Comparison of ENCODE assay signal across 8 cellular contexts in the genomic region with DNA sequence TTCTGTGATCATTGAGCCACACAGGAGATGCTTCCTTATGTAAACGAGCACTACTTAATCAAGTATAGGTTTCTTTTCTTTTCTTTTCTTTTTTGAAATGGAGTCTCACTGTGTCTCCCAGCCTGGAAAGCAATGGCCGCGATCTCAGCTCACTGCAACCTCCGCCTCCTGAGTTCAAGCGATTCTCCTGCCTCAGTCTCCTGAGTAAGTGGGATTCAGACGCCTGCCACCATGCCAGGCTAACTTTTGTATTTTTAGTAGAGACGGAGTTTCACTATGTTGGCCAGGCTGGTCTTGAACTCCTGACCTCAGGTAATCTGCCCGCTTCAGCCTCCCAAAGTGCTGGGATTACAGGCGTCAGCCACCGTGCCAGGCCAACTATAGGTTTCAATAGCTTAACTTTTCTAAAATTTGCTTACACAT. TPM values are rescaled to one million over a fixed set of nuclear protein-coding genes. Genes with fewer than 3 reads are reported as not detected.
DNase-seq lines count a peak whose midpoint lies in the region; ATAC-seq, FAIRE-seq and TF ChIP-seq lines count a peak whose summit lies in the region.
"Not testable (repeated sequence)": the region's sequence is repeated elsewhere in the genome, so short reads cannot be mapped to it uniquely, and the experiment has no call there.

No MANE protein-coding gene starts in this region.

- peak overlapping the region; percentile 88 for H3K27ac Mint-ChIP-seq in activated CD4-positive, alpha-beta memory T cell treated with anti-CD3 and anti-CD28 coated beads for 36 hours
- H3K27ac Mint-ChIP-seq in activated naive CD8-positive, alpha-beta T cell treated with anti-CD3 and anti-CD28 coated beads, Interleukin-2, amount 50 U/mL, for 24 hours, result peak overlapping the region; percentile 93
- H3K27ac Mint-ChIP-seq in naive thymus-derived CD4-positive, alpha-beta T cell, result peak overlapping the region; percentile 78 to 97 (median 94)

- H2AFZ ChIP-seq in Loucy (ENCODE audit: low read length), result peak overlapping the region; percentile 56

- TF ChIP-seq EP300 in upper lobe of left lung (IDR thresholded peaks at IDR 0.05), result not testable (repeated sequence)

- H3K79me2 ChIP-seq in Loucy (ENCODE audit: insufficient read depth, low read length), result peaks cover 36% of the 10 kb centered on the region

- peak overlapping the region; percentile 79 for H3K9ac ChIP-seq in Loucy (ENCODE audit: low read depth, low read length, poor library complexity, severe bottlenecking)

- H3K9me2 ChIP-seq in Loucy (replicated peaks; ENCODE audit: low read depth, low read length), result not testable (repeated sequence)

- not testable (repeated sequence) for TF ChIP-seq POLR2A in GM12891 (IDR thresholded peaks at IDR 0.05; ENCODE audit: low read depth, low read length); upper lobe of left lung (IDR thresholded peaks at IDR 0.05)

- H3K27ac ChIP-seq in naive thymus-derived CD4-positive, alpha-beta T cell (ENCODE audit: low read depth, low read length), result peak overlapping the region; percentile 72
- peak overlapping the region; percentile 49 to 80 (median 54) for H3K27ac ChIP-seq in upper lobe of left lung

- CTCF ChIA-PET in activated CD4-positive, alpha-beta memory T cell treated with anti-CD3 and anti-CD28 coated beads for 36 hours (lab: Charles Lee), result interaction anchor here (0.7 to 2.0 kb wide), 13 partner anchors 9 to 200 kb away, joined by 3 to 9 read pairs (median 4); no protein-coding TSS in a partner anchor
- CTCF ChIA-PET in naive thymus-derived CD4-positive, alpha-beta T cell (lab: Charles Lee), result interaction anchor here (0.8 to 3.2 kb wide), 13 partner anchors 9 to 60 kb away, joined by 3 to 19 read pairs (median 4); partner anchors contain the start of gene MBNL1

- H3K4me3 ChIP-seq in Loucy (ENCODE audit: low read length, poor library complexity, severe bottlenecking), result peak overlapping the region; percentile 69
- H3K4me3 ChIP-seq in naive thymus-derived CD4-positive, alpha-beta T cell (ENCODE audit: low read length), result peak overlapping the region; percentile 64
- peak overlapping the region in 3 of 4 donors; percentile 18 to 29 (median 21) for H3K4me3 ChIP-seq in upper lobe of left lung

- H3F3A ChIP-seq in Loucy (ENCODE audit: low read depth), result peaks cover 22% of the 10 kb centered on the region

- H4K20me1 ChIP-seq in Loucy (ENCODE audit: insufficient read depth, low read length, poor library complexity, severe bottlenecking), result not testable (repeated sequence)

- ATAC-seq in GM21423 (IDR thresholded peaks at IDR 0.05; ENCODE audit: unreplicated experiment) (peak; percentile 8), HG02981 (IDR thresholded peaks at IDR 0.05; ENCODE audit: unreplicated experiment) (peak; percentile 18)
- not testable (repeated sequence) for ATAC-seq in activated naive CD8-positive, alpha-beta T cell treated with anti-CD3 and anti-CD28 coated beads, Interleukin-2, amount 50 U/mL, for 24 hours; upper lobe of left lung (ENCODE audit: low FRiP score in 2 of 2)
- peak; percentile 55 for ATAC-seq in naive thymus-derived CD4-positive, alpha-beta T cell

- intact Hi-C loops in activated CD4-positive, alpha-beta memory T cell treated with anti-CD3 and anti-CD28 coated beads for 36 hours (cut with micrococcal nuclease), result loop anchor here (1.0 to 5.0 kb wide), 6 partner anchors 15 to 1041 kb away; partner anchors contain the start of gene GPR171
- intact Hi-C loops in naive thymus-derived CD4-positive, alpha-beta T cell (cut with micrococcal nuclease), result loop anchor here (1.0 to 10.0 kb wide), 12 partner anchors 13 to 451 kb away; partner anchors contain the start of gene MBNL1 (in 2 of the 2)

- H3K36me3 ChIP-seq in Loucy (ENCODE audit: insufficient read depth, low read length); naive thymus-derived CD4-positive, alpha-beta T cell (ENCODE audit: control insufficient read depth in 2 of 3, insufficient read depth in 3 of 3, low read length in 3 of 3); upper lobe of left lung: not testable (repeated sequence)

- not testable (repeated sequence) for H3K9me3 ChIP-seq in Loucy (ENCODE audit: insufficient read depth, low read depth, low read length); naive thymus-derived CD4-positive, alpha-beta T cell (ENCODE audit: control insufficient read depth in 2 of 3, low read length in 3 of 3); upper lobe of left lung

- H3K27me3 ChIP-seq in Loucy (ENCODE audit: insufficient read depth, low read length, poor library complexity, severe bottlenecking); naive thymus-derived CD4-positive, alpha-beta T cell (ENCODE audit: control insufficient read depth in 2 of 2, insufficient read depth in 2 of 2, low read length in 2 of 2); upper lobe of left lung: not testable (repeated sequence)

- POLR2A ChIA-PET in activated CD4-positive, alpha-beta memory T cell treated with anti-CD3 and anti-CD28 coated beads for 36 hours (lab: Charles Lee), result interaction anchor here (0.7 to 6.8 kb wide), 17 partner anchors 9 to 1042 kb away, joined by 3 to 107 read pairs (median 12); partner anchors contain the start of gene MBNL1
- POLR2A ChIA-PET in naive thymus-derived CD4-positive, alpha-beta T cell (lab: Charles Lee), result interaction anchor here (0.6 to 10.6 kb wide), 23 partner anchors 7 to 1040 kb away, joined by 3 to 252 read pairs (median 14); partner anchors contain the start of gene MBNL1

- not testable (repeated sequence) for TF ChIP-seq CTCF in Loucy (conservative IDR thresholded peaks at IDR 0.05; ENCODE audit: low read length); upper lobe of left lung (IDR thresholded peaks at IDR 0.05)

- not testable (repeated sequence) for H3K9me3 Mint-ChIP-seq in activated CD4-positive, alpha-beta memory T cell treated with anti-CD3 and anti-CD28 coated beads for 36 hours; activated naive CD8-positive, alpha-beta T cell treated with anti-CD3 and anti-CD28 coated beads, Interleukin-2, amount 50 U/mL, for 24 hours; naive thymus-derived CD4-positive, alpha-beta T cell

- H3K4me1 ChIP-seq in Loucy (ENCODE audit: insufficient read depth, low read length, poor library complexity, severe bottlenecking) (peaks cover 69% of the 10 kb centered on the region), upper lobe of left lung (peaks cover 10 to 26% (median 21%) of the 10 kb centered on the region in 4 donors)
- peaks cover 38 to 42% of the 10 kb centered on the region in 2 donors for H3K4me1 ChIP-seq in naive thymus-derived CD4-positive, alpha-beta T cell (ENCODE audit: control insufficient read depth in 2 of 2, insufficient read depth in 2 of 2, low read length in 2 of 2)

- 66 to 75% methylated on average over 10 of the region's 10 CpGs for WGBS in upper lobe of left lung, 2 donors

- not testable (repeated sequence) for H3K36me3 Mint-ChIP-seq in activated CD4-positive, alpha-beta memory T cell treated with anti-CD3 and anti-CD28 coated beads for 36 hours; activated naive CD8-positive, alpha-beta T cell treated with anti-CD3 and anti-CD28 coated beads, Interleukin-2, amount 50 U/mL, for 24 hours (ENCODE audit: low read depth)
- H3K36me3 Mint-ChIP-seq in naive thymus-derived CD4-positive, alpha-beta T cell, result peaks cover 0 to 23% (median 0%) of the 10 kb centered on the region in 5 donors

- FAIRE-seq in GM12891 (lab: Jason Lieb, UNC), result not testable (repeated sequence)

- not testable (repeated sequence) for H3K27me3 Mint-ChIP-seq in activated CD4-positive, alpha-beta memory T cell treated with anti-CD3 and anti-CD28 coated beads for 36 hours; activated naive CD8-positive, alpha-beta T cell treated with anti-CD3 and anti-CD28 coated beads, Interleukin-2, amount 50 U/mL, for 24 hours; naive thymus-derived CD4-positive, alpha-beta T cell

- peaks cover 47% of the 10 kb centered on the region for H3K4me1 Mint-ChIP-seq in activated CD4-positive, alpha-beta memory T cell treated with anti-CD3 and anti-CD28 coated beads for 36 hours (ENCODE audit: low read depth)
- peaks cover 69% of the 10 kb centered on the region for H3K4me1 Mint-ChIP-seq in activated naive CD8-positive, alpha-beta T cell treated with anti-CD3 and anti-CD28 coated beads, Interleukin-2, amount 50 U/mL, for 24 hours
- H3K4me1 Mint-ChIP-seq in naive thymus-derived CD4-positive, alpha-beta T cell, result peaks cover 29 to 66% (median 56%) of the 10 kb centered on the region in 7 donors

- H3K4me2 ChIP-seq in Loucy (ENCODE audit: low read depth, low read length, poor library complexity, severe bottlenecking), result peak overlapping the region; percentile 77

- not testable (repeated sequence) for DNase-seq in GM12891 (ENCODE audit: insufficient read length, low spot score); activated naive CD8-positive, alpha-beta T cell treated with anti-CD3 and anti-CD28 coated beads, Interleukin-2, amount 50 U/mL, for 24 hours; upper lobe of left lung
- DNase-seq in activated CD4-positive, alpha-beta memory T cell treated with anti-CD3 and anti-CD28 coated beads for 36 hours, result peak; percentile 48
- DNase-seq in naive thymus-derived CD4-positive, alpha-beta T cell, result peak in 2 of 9 donors; percentile 31 to 35

- H3K4me3 Mint-ChIP-seq in activated CD4-positive, alpha-beta memory T cell treated with anti-CD3 and anti-CD28 coated beads for 36 hours, result peak overlapping the region; percentile 84
- peak overlapping the region; percentile 84 for H3K4me3 Mint-ChIP-seq in activated naive CD8-positive, alpha-beta T cell treated with anti-CD3 and anti-CD28 coated beads, Interleukin-2, amount 50 U/mL, for 24 hours
- H3K4me3 Mint-ChIP-seq in naive thymus-derived CD4-positive, alpha-beta T cell, result peak overlapping the region; percentile 71 to 97 (median 96)

TF ChIP-seq in GM12891, 5 proteins besides CTCF, POLR2A, EP300 and RAD21:
- peak; percentile 28; the same call in 1 of the 2 replicates for TF ChIP-seq POU2F2 (IDR thresholded peaks at IDR 0.05; ENCODE audit: low read depth, low read length)

RNA-seq across cellular contexts. Expression of gene MBNL1, which starts 25.0 kb away (rescaled TPM):
- 103 TPM for polyA plus RNA-seq in GM12891 (2012; ENCODE audit: low read depth, missing spikeins)
- 100 to 1,000 TPM; 290 to 302 TPM for total RNA-seq in activated CD4-positive, alpha-beta memory T cell treated with anti-CD3 and anti-CD28 coated beads for 36 hours
- total RNA-seq in naive thymus-derived CD4-positive, alpha-beta T cell, result 100 to 1,000 TPM; 459 to 675 (median 508) TPM
- polyA plus RNA-seq in naive thymus-derived CD4-positive, alpha-beta T cell, result 100 to 1,000 TPM; 371 to 389 TPM
- 100 to 1,000 TPM; 231 to 506 (median 357) TPM for total RNA-seq in upper lobe of left lung
